Comparison of ENCODE assay signal across 20 cellular contexts in genomic region chr2:3482363-3482821, GRCh38.
"Had no signal": no experiment of that assay in that cellular context is flagged by ENCODE, and none has a peak within 500 bp of the region (broad histone marks: within the 10 kb centered on the region; RNA-seq: fewer than 3 reads in every experiment).

No MANE protein-coding gene starts in this region.

- H3K27ac Mint-ChIP-seq: activated CD4-positive, alpha-beta T cell treated with anti-CD3 and anti-CD28 coated beads, Interleukin-2, amount 10 ng/mL, durations not matched to agents 24 days and 14 days; T-helper 2 cell treated with Interferon-gamma antibody and Interleukin-4, amounts not matched to agents 5 μg/mL and 100 μg/mL, for 36 hours had no signal

- H3K9ac ChIP-seq: parathyroid adenoma had no signal

- H3K27ac ChIP-seq: breast epithelium, neutrophil, parathyroid adenoma, tibial nerve, uterus had no signal

- FAIRE-seq: endothelial cell of umbilical vein, TTC549 had no signal

- H3K27me3 ChIP-seq: breast epithelium, esophagus muscularis mucosa, gastroesophageal sphincter, heart left ventricle, neutrophil, tibial nerve, uterus had no signal

- H3K9me3 ChIP-seq: esophagus muscularis mucosa, gastroesophageal sphincter, neutrophil, uterus had no signal

- H3K4me3 Mint-ChIP-seq: activated CD4-positive, alpha-beta T cell treated with anti-CD3 and anti-CD28 coated beads, Interleukin-2, amount 10 ng/mL, durations not matched to agents 24 days and 14 days; activated T-cell treated with anti-CD3 and anti-CD28 coated beads, Interleukin-2, amount 50 U/mL, for 4 hours; T-helper 2 cell treated with Interferon-gamma antibody and Interleukin-4, amounts not matched to agents 5 μg/mL and 100 μg/mL, for 36 hours had no signal

- H3K4me1 ChIP-seq: breast epithelium, parathyroid adenoma, uterus had no signal

- H3K79me2 ChIP-seq: parathyroid adenoma had no signal

- H2AFZ ChIP-seq: parathyroid adenoma had no signal

- H3K9me3 Mint-ChIP-seq: activated CD4-positive, alpha-beta T cell treated with anti-CD3 and anti-CD28 coated beads, Interleukin-2, amount 10 ng/mL, durations not matched to agents 24 days and 14 days; activated T-cell treated with anti-CD3 and anti-CD28 coated beads, Interleukin-2, amount 50 U/mL, for 4 hours; naive thymus-derived CD8-positive, alpha-beta T cell; T-helper 2 cell treated with Interferon-gamma antibody and Interleukin-4, amounts not matched to agents 5 μg/mL and 100 μg/mL, for 36 hours had no signal

- H3K4me3 ChIP-seq: gastroesophageal sphincter, tibial nerve, uterus had no signal

- H3K36me3 ChIP-seq: breast epithelium, uterus had no signal

- H3K27me3 Mint-ChIP-seq: activated CD4-positive, alpha-beta T cell treated with anti-CD3 and anti-CD28 coated beads, Interleukin-2, amount 10 ng/mL, durations not matched to agents 24 days and 14 days; naive thymus-derived CD8-positive, alpha-beta T cell had no signal

- DNase-seq: activated CD4-positive, alpha-beta T cell treated with anti-CD3 and anti-CD28 coated beads, Interleukin-2, amount 10 ng/mL, durations not matched to agents 24 days and 14 days; activated CD4-positive, CD25-positive, alpha-beta regulatory T cell; activated CD8-positive, alpha-beta memory T cell treated with anti-CD3 and anti-CD28 coated beads, Interleukin-2, amount 50 U/mL, for 4 hours; activated naive CD4-positive, alpha-beta T cell treated with anti-CD3 and anti-CD28 coated beads, Interleukin-2, amount 50 U/mL, for 16 hours; activated T-cell treated with anti-CD3 and anti-CD28 coated beads, Interleukin-2, amount 50 U/mL, for 4 hours; effector CD4-positive, alpha-beta T cell; stimulated activated CD4-positive, alpha-beta T cell treated with anti-CD3 and anti-CD28 coated beads, Interleukin-2, amount 100 ng/mL, for 24 hours; stimulated activated naive CD4-positive, alpha-beta T cell treated with Interleukin-2 at 50 U/mL for 16 hours had no signal
